ENCODE assay signal across 8 cellular contexts in genomic region chr16:30738984-30739951, GRCh38. TPM values are rescaled to one million over a fixed set of nuclear protein-coding genes. Genes with fewer than 3 reads are reported as not detected.
DNase-seq lines count a peak whose midpoint lies in the region; ATAC-seq and TF ChIP-seq lines count a peak whose summit lies in the region.
"Had no signal": no experiment of that assay in that cellular context is flagged by ENCODE, and none has a peak within 500 bp of the region (broad histone marks: within the 10 kb centered on the region; RNA-seq: fewer than 3 reads in every experiment).

No MANE protein-coding gene starts in this region.

- H3K79me2 ChIP-seq in smooth muscle cell (ENCODE audit: low read depth): no peaks in the 10 kb centered on the region

- H2AFZ ChIP-seq in smooth muscle cell (ENCODE audit: low read depth): no peak overlapping the region

- H3K4me3 ChIP-seq in HEK293 (ENCODE audit: low read depth, low read length) (no peak overlapping the region), smooth muscle cell (no peak overlapping the region), foreskin fibroblast (ENCODE audit: low read depth in 1 of 2, low read length in 2 of 2) (no peak overlapping the region), spleen (no peak overlapping the region)

- no peak overlapping the region for H3K4me2 ChIP-seq in smooth muscle cell

- H3K9ac ChIP-seq in smooth muscle cell (ENCODE audit: low read depth): no peak overlapping the region

- WGBS in smooth muscle cell (ENCODE audit: low lambda C conversion rate): 93% methylated on average over 37 of the region's 37 CpGs
- WGBS in spleen, 5 donors: 91 to 95% (median 92%) methylated on average over 25 to 37 of the region's 37 CpGs

- H3K4me1 ChIP-seq in HEK293 (ENCODE audit: control insufficient read depth, insufficient read depth, low read length) (no peaks in the 10 kb centered on the region), smooth muscle cell (ENCODE audit: low read depth) (peaks cover 4% of the 10 kb centered on the region), spleen (peaks cover 0 to 28% (median 17%) of the 10 kb centered on the region in 6 donors)

- no peak overlapping the region for H3K27ac ChIP-seq in HEK293 (ENCODE audit: extremely low read depth, low read depth, low read length)
- H3K27ac ChIP-seq in epithelial cell of prostate: peak overlapping the region; percentile 100
- H3K27ac ChIP-seq in smooth muscle cell (ENCODE audit: low read depth): peak overlapping the region; percentile 97
- H3K27ac ChIP-seq in spleen: no peak overlapping the region

- TF ChIP-seq CTCF in HEK293 (tag by site-specific recombination; IDR thresholded peaks at IDR 0.05) (no peak), smooth muscle cell (IDR thresholded peaks at IDR 0.05; ENCODE audit: borderline replicate concordance, insufficient read depth, poor library complexity, severe bottlenecking) (no peak), foreskin fibroblast (IDR thresholded peaks at IDR 0.05; ENCODE audit: low read depth, low read length) (no peak), spleen (IDR thresholded peaks at IDR 0.05 in 8 of 11, conservative IDR thresholded peaks at IDR 0.05 in 3 of 11) (no peak)

- H4K20me1 ChIP-seq in smooth muscle cell (ENCODE audit: low read depth): peaks cover 12% of the 10 kb centered on the region

- H3K27me3 ChIP-seq in smooth muscle cell (ENCODE audit: low read depth): no peaks in the 10 kb centered on the region
- no peaks in the 10 kb centered on the region for H3K27me3 ChIP-seq in spleen (replicated peaks in 1 of 7)

- peaks cover 46 to 93% of the 10 kb centered on the region in 2 experiments; a peak in 2 of 3 replicates for H3K36me3 ChIP-seq in HEK293 (ENCODE audit: control insufficient read depth in 2 of 2, insufficient read depth in 1 of 2, low read length in 2 of 2)
- H3K36me3 ChIP-seq in smooth muscle cell (ENCODE audit: low read depth): peaks cover 7% of the 10 kb centered on the region
- H3K36me3 ChIP-seq in spleen: peaks cover 8 to 100% (median 68%) of the 10 kb centered on the region in 6 donors

- intact Hi-C loops in spleen (cut with DNase I; ENCODE audit: low total_unique reads): no loop called here

- H3K9me3 ChIP-seq in HEK293 (ENCODE audit: control insufficient read depth, insufficient read depth, low read depth, low read length): no peaks in the 10 kb centered on the region
- H3K9me3 ChIP-seq in smooth muscle cell (replicated peaks; ENCODE audit: low read depth): no peaks in the 10 kb centered on the region
- H3K9me3 ChIP-seq in spleen: no peaks in the 10 kb centered on the region

- TF ChIP-seq POLR2A in spleen (IDR thresholded peaks at IDR 0.05): no peak

- no peak for DNase-seq in epithelial cell of prostate (ENCODE audit: low read depth, low spot score)
- no peak for DNase-seq in smooth muscle cell (lab: John Stamatoyannopoulos, UW; ENCODE audit: unreplicated experiment)
- DNase-seq in foreskin fibroblast: no peak
- no peak for DNase-seq in spleen
- DNase-seq: activated CD8-positive, alpha-beta memory T cell treated with anti-CD3 and anti-CD28 coated beads for 24 hours; natural killer cell had no signal

- CTCF ChIA-PET in HEK293 (lab: Yijun Ruan, JAX): interaction anchor here (0.6 to 1.1 kb wide), 2 partner anchors 9 to 204 kb away, joined by 3 read pairs; partner anchors contain the start of gene PHKG2

- no peak for ATAC-seq in GM18867 (IDR thresholded peaks at IDR 0.05; ENCODE audit: unreplicated experiment)
- ATAC-seq: natural killer cell had no signal

- POLR2A ChIA-PET in HEK293 (lab: Yijun Ruan, JAX): interaction anchor here (1.0 to 3.8 kb wide), 7 partner anchors 9 to 81 kb away, joined by 3 to 25 read pairs (median 6); partner anchors contain the start of gene PHKG2

- H3F3A ChIP-seq in smooth muscle cell (ENCODE audit: low read depth): peaks cover 3% of the 10 kb centered on the region

TF ChIP-seq in HEK293, 187 proteins besides CTCF, POLR2A, EP300 and RAD21:
- TF ChIP-seq EGR2 (tag by site-specific recombination; IDR thresholded peaks at IDR 0.05; ENCODE audit: low read depth) (0 out of 2 replicates have a peak, but pooled peaks have one; percentile 4), ZFHX2 (tag by site-specific recombination; conservative IDR thresholded peaks at IDR 0.05) (peak; percentile 19; the same call in 1 of the 2 replicates), ZSCAN16 (tag by site-specific recombination; IDR thresholded peaks at IDR 0.05) (no peak), ZNF747 (tag by site-specific recombination; IDR thresholded peaks at IDR 0.05) (no peak), GLIS2 (tag by site-specific recombination; IDR thresholded peaks at IDR 0.05) (peak; percentile 40; the same call in 1 of the 2 replicates)

RNA-seq across cellular contexts. Expression of gene PHKG2, which starts 9.0 kb away (rescaled TPM):
- 24.9 and 35.9 TPM in 2 replicates for total RNA-seq in smooth muscle cell
- polyA plus RNA-seq in smooth muscle cell: 39.1 and 40.1 TPM in 2 replicates
- total RNA-seq in spleen: 10 to 100 TPM; 28.5 to 36.7 (median 34.0) TPM
- polyA plus RNA-seq in spleen: 10 to 100 TPM; 30.3 to 51.6 (median 42.8) TPM

RNA-seq across cellular contexts. Expression of gene CFAP119, which starts 22.6 kb away (rescaled TPM):
- total RNA-seq in smooth muscle cell (2.2 and 5.2 TPM in 2 replicates), spleen (1 to 10 TPM; 3.1 to 7.2 (median 4.1) TPM)
- polyA plus RNA-seq in smooth muscle cell (3.0 and 3.5 TPM in 2 replicates), spleen (10 to 100 TPM in 1 of 3 donors, 1 to 10 TPM in 2; 8.2 to 15.5 (median 8.3) TPM)

RNA-seq across cellular contexts. Expression of gene RNF40, which starts 22.9 kb away (rescaled TPM):
- total RNA-seq in smooth muscle cell (66.1 and 73.0 TPM in 2 replicates), spleen (100 to 1,000 TPM in 2 of 7 donors, 10 to 100 TPM in 5; 65.9 to 111 (median 88.8) TPM)
- polyA plus RNA-seq in smooth muscle cell (92.5 and 107 TPM in 2 replicates), spleen (10 to 100 TPM; 38.1 to 63.9 (median 50.0) TPM)

RNA-seq across cellular contexts. Expression of gene SRCAP, which starts 40.3 kb away (rescaled TPM):
- 9.0 and 16.2 TPM in 2 replicates for total RNA-seq in smooth muscle cell
- 14.5 and 24.9 TPM in 2 replicates for polyA plus RNA-seq in smooth muscle cell
- 10 to 100 TPM; 52.8 to 85.7 (median 72.7) TPM for total RNA-seq in spleen
- 10 to 100 TPM in 1 of 3 donors, 1 to 10 TPM in 2; 1.2 to 19.0 (median 1.4) TPM for polyA plus RNA-seq in spleen

RNA-seq across cellular contexts. Expression of gene ZNF629, which starts 47.7 kb away (rescaled TPM):
- total RNA-seq in smooth muscle cell (11.2 and 11.6 TPM in 2 replicates), spleen (10 to 100 TPM in 5 of 7 donors, 1 to 10 TPM in 2; 7.6 to 13.9 (median 12.5) TPM)
- polyA plus RNA-seq in smooth muscle cell (13.0 and 13.4 TPM in 2 replicates), spleen (1 to 10 TPM; 1.3 to 3.1 (median 1.7) TPM)

Comparison
In these comparisons a context has a peak if more than half of its experiments do, and no peak if none do; other contexts are left out.
1. H3K27ac ChIP-seq: peak in epithelial cell of prostate (single experiment) and smooth muscle cell (single experiment); none in HEK293 (single experiment) and spleen (0 of 8).